Comparison of ENCODE assay signal across 8 cellular contexts in genomic region chr4:103046416-103047290, GRCh38. TPM values are rescaled to one million over a fixed set of nuclear protein-coding genes. Genes with fewer than 3 reads are reported as not detected.
DNase-seq lines count a peak whose midpoint lies in the region; ATAC-seq and TF ChIP-seq lines count a peak whose summit lies in the region.

No MANE protein-coding gene starts in this region.

- peak; percentile 26 to 64 (median 61) for TF ChIP-seq CTCF in ascending aorta (IDR thresholded peaks at IDR 0.05)

- intact Hi-C loops in ascending aorta (cut with DNase I) = loop anchor here (2.0 kb wide), 1 partner anchor 44 kb away; no protein-coding TSS in a partner anchor

- peaks cover 11 to 12% of the 10 kb centered on the region in 2 donors for H3K36me3 ChIP-seq in ascending aorta

- H3K27ac ChIP-seq in ascending aorta = no peak overlapping the region

- H3K4me1 ChIP-seq in ascending aorta = no peaks in the 10 kb centered on the region

- no peaks in the 10 kb centered on the region for H3K9me3 ChIP-seq in ascending aorta

- H3K4me3 ChIP-seq in ascending aorta = no peak overlapping the region

- ATAC-seq in GM19372 (IDR thresholded peaks at IDR 0.05; ENCODE audit: low read depth, unreplicated experiment) = peak; percentile 91
- peak; percentile 99 for ATAC-seq in HG03280 (IDR thresholded peaks at IDR 0.05; ENCODE audit: unreplicated experiment)

- no peaks in the 10 kb centered on the region for H3K27me3 ChIP-seq in ascending aorta

- peak; percentile 9 for DNase-seq in Daoy (ENCODE audit: low read depth)
- DNase-seq in RPMI7951 (ENCODE audit: low read depth) = peak; percentile 41
- DNase-seq in ascending aorta (ENCODE audit: low spot score in 2 of 2) = no peak
- DNase-seq in iPS-NIHi11 (ENCODE audit: low spot score) = peak; percentile 55
- peak; percentile 4 for DNase-seq in stimulated activated CD4-positive, alpha-beta T cell treated with anti-CD3 and anti-CD28 coated beads, Interleukin-2, amount 100 ng/mL, for 4 hours (ENCODE audit: low read depth)
- no peak for DNase-seq in NCI-H774 (lab: John Stamatoyannopoulos, UW)

RNA-seq across cellular contexts. Expression of gene SLC9B1, which starts 27.1 kb away (rescaled TPM):
- not detected in 2 replicates for total RNA-seq in Daoy (2014; rRNA removed; shearing (Covaris generic))
- 0.24 and 0.49 TPM in 2 replicates for total RNA-seq in RPMI7951 (2014; rRNA removed; shearing (Covaris generic))
- total RNA-seq in ascending aorta = not detected

RNA-seq across cellular contexts. Expression of gene SLC9B2, which starts 29.9 kb away (rescaled TPM):
- 5.0 and 11.1 TPM in 2 replicates for total RNA-seq in Daoy (2014; rRNA removed; shearing (Covaris generic))
- total RNA-seq in RPMI7951 (2014; rRNA removed; shearing (Covaris generic)) = 8.9 and 9.9 TPM in 2 replicates
- total RNA-seq in ascending aorta = 15.6 TPM

RNA-seq across cellular contexts. Expression of gene BDH2, which starts 53.0 kb away (rescaled TPM):
- total RNA-seq in Daoy (2014; rRNA removed; shearing (Covaris generic)) = 4.6 and 7.7 TPM in 2 replicates
- total RNA-seq in RPMI7951 (2014; rRNA removed; shearing (Covaris generic)) = 35.2 and 44.6 TPM in 2 replicates
- total RNA-seq in ascending aorta = 13.9 TPM

Comparison
In these comparisons a context has a peak if more than half of its experiments do, and no peak if none do; other contexts are left out.
1. DNase-seq: peak in Daoy (single experiment), RPMI7951 (single experiment), iPS-NIHi11 (single experiment) and stimulated activated CD4-positive, alpha-beta T cell treated with anti-CD3 and anti-CD28 coated beads, Interleukin-2, amount 100 ng/mL, for 4 hours (single experiment); none in ascending aorta (0 of 2) and NCI-H774 (single experiment).